ENCODE assay signal across 21 cellular contexts in genomic region chr4:185796176-185796575, GRCh38. TPM values are rescaled to one million over a fixed set of nuclear protein-coding genes. Genes with fewer than 3 reads are reported as not detected.
DNase-seq lines count a peak whose midpoint lies in the region; ATAC-seq, FAIRE-seq and TF ChIP-seq lines count a peak whose summit lies in the region.
"Had no signal": no experiment of that assay in that cellular context is flagged by ENCODE, and none has a peak within 500 bp of the region (broad histone marks: within the 10 kb centered on the region; RNA-seq: fewer than 3 reads in every experiment).

No MANE protein-coding gene starts in this region.

- no peak overlapping the region for H3K4me3 Mint-ChIP-seq in astrocyte (ENCODE audit: unreplicated experiment)
- H3K4me3 Mint-ChIP-seq: activated CD8-positive, alpha-beta T cell treated with anti-CD3 and anti-CD28 coated beads for 36 hours; CD14-positive monocyte; central memory CD8-positive, alpha-beta T cell; memory B cell; natural killer cell had no signal

- H3K36me3 Mint-ChIP-seq in astrocyte (ENCODE audit: low read depth, unreplicated experiment) = no peaks in the 10 kb centered on the region
- H3K36me3 Mint-ChIP-seq: CD14-positive monocyte, natural killer cell had no signal

- peak overlapping the region; percentile 55 for H3K27ac Mint-ChIP-seq in astrocyte (ENCODE audit: unreplicated experiment)
- H3K27ac Mint-ChIP-seq: activated CD8-positive, alpha-beta T cell treated with anti-CD3 and anti-CD28 coated beads for 36 hours; CD14-positive monocyte; memory B cell; natural killer cell had no signal

- TF ChIP-seq EP300 in ovary (IDR thresholded peaks at IDR 0.05) = no peak

- H3K4me3 ChIP-seq in AG10803 (ENCODE audit: low read length) (no peak overlapping the region), astrocyte (ENCODE audit: insufficient read depth, low read depth, low read length) (no peak overlapping the region), heart left ventricle (peak overlapping the region in 2 of 12 donors; percentile 1 to 11), ovary (no peak overlapping the region)

- no peak overlapping the region for H3K4me2 ChIP-seq in astrocyte (ENCODE audit: low read length)

- DNase-seq in AG10803 (ENCODE audit: low read depth) = peak; percentile 49
- DNase-seq in astrocyte (ENCODE audit: low read depth) = no peak
- no peak for DNase-seq in heart left ventricle
- no peak for DNase-seq in omental fat pad (ENCODE audit: low spot score)
- DNase-seq in activated T-cell treated with anti-CD3 and anti-CD28 coated beads, Interleukin-2, amount 50 U/mL, for 48 hours = no peak
- DNase-seq in ovary = no peak
- DNase-seq: activated CD8-positive, alpha-beta T cell treated with anti-CD3 and anti-CD28 coated beads for 36 hours; activated T-cell treated with anti-CD3 and anti-CD28 coated beads for 4 hours; amniotic stem cell; foreskin keratinocyte; natural killer cell; NCI-H146; NCI-H2171; NCI-H526 had no signal

- no peaks in the 10 kb centered on the region for H3K27me3 Mint-ChIP-seq in astrocyte (ENCODE audit: low read depth, unreplicated experiment)
- H3K27me3 Mint-ChIP-seq: central memory CD8-positive, alpha-beta T cell had no signal

- H3K79me2 ChIP-seq in astrocyte (ENCODE audit: insufficient read depth, low read length) = no peaks in the 10 kb centered on the region

- H3K27ac ChIP-seq in astrocyte (ENCODE audit: low read depth, low read length) = no peak overlapping the region
- H3K27ac ChIP-seq in heart left ventricle = peak overlapping the region in 9 of 12 donors; percentile 30 to 86 (median 52)
- no peak overlapping the region for H3K27ac ChIP-seq in ovary
- H3K27ac ChIP-seq: foreskin keratinocyte had no signal

- intact Hi-C loops in heart left ventricle (cut with DNase I) = loop anchor here in 3 of 10 donors (10.0 kb wide), 2 partner anchors 141 to 229 kb away; no protein-coding TSS in a partner anchor
- intact Hi-C loops in ovary (cut with DNase I) = no loop called here

- H3K4me1 Mint-ChIP-seq in astrocyte (ENCODE audit: low read depth, unreplicated experiment) = peaks cover 53% of the 10 kb centered on the region
- H3K4me1 Mint-ChIP-seq: CD14-positive monocyte; central memory CD8-positive, alpha-beta T cell; memory B cell; natural killer cell had no signal

- H3K9me3 ChIP-seq in astrocyte (ENCODE audit: insufficient read depth, low read depth, low read length) = no peaks in the 10 kb centered on the region
- H3K9me3 ChIP-seq in heart left ventricle = no peaks in the 10 kb centered on the region
- no peaks in the 10 kb centered on the region for H3K9me3 ChIP-seq in ovary

- no peak for TF ChIP-seq POLR2A in heart left ventricle (IDR thresholded peaks at IDR 0.05)
- no peak for TF ChIP-seq POLR2A in ovary (IDR thresholded peaks at IDR 0.05)

- no peaks in the 10 kb centered on the region for H3K9me3 Mint-ChIP-seq in astrocyte (ENCODE audit: unreplicated experiment)
- H3K9me3 Mint-ChIP-seq: activated CD8-positive, alpha-beta T cell treated with anti-CD3 and anti-CD28 coated beads for 36 hours; central memory CD8-positive, alpha-beta T cell; natural killer cell had no signal

- no peaks in the 10 kb centered on the region for H4K20me1 ChIP-seq in astrocyte (ENCODE audit: insufficient read depth, low read length)

- H2AFZ ChIP-seq in astrocyte (ENCODE audit: low read depth, low read length) = no peak overlapping the region

- no peaks in the 10 kb centered on the region for H3K27me3 ChIP-seq in astrocyte (ENCODE audit: insufficient read depth, low read length)
- no peaks in the 10 kb centered on the region for H3K27me3 ChIP-seq in heart left ventricle
- no peaks in the 10 kb centered on the region for H3K27me3 ChIP-seq in ovary
- H3K27me3 ChIP-seq: foreskin keratinocyte had no signal

- H3K4me1 ChIP-seq in astrocyte (ENCODE audit: insufficient read depth, low read length) = peaks cover 27% of the 10 kb centered on the region
- H3K4me1 ChIP-seq in heart left ventricle = peaks cover 10 to 89% (median 30%) of the 10 kb centered on the region in 12 donors
- H3K4me1 ChIP-seq in ovary (ENCODE audit: insufficient read depth) = peaks cover 5% of the 10 kb centered on the region

- no peak overlapping the region for H3K9ac ChIP-seq in astrocyte (ENCODE audit: low read length)

- no peak for FAIRE-seq in astrocyte (lab: Jason Lieb, UNC)
- FAIRE-seq: D721Med had no signal

- ATAC-seq in heart left ventricle = peak in 1 of 4 donors; percentile 5
- peak; percentile 25 for ATAC-seq in omental fat pad (ENCODE audit: low FRiP score)
- ATAC-seq in GM21619 (IDR thresholded peaks at IDR 0.05; ENCODE audit: unreplicated experiment) = no peak
- no peak for ATAC-seq in HG03342 (IDR thresholded peaks at IDR 0.05; ENCODE audit: unreplicated experiment)
- ATAC-seq: activated CD4-positive, CD25-positive, alpha-beta regulatory T cell treated with anti-CD3 and anti-CD28 coated beads, Interleukin-2, amount 50 U/mL, for 24 hours; activated CD8-positive, alpha-beta T cell treated with anti-CD3 and anti-CD28 coated beads for 36 hours; foreskin keratinocyte; natural killer cell had no signal

- WGBS in heart left ventricle, 4 donors = 38 to 58% (median 50%) methylated on average over 6 to 11 of the region's 11 CpGs
- WGBS in ovary, 3 donors = 66 to 74% (median 67%) methylated on average over 10 to 11 of the region's 11 CpGs

- H3K36me3 ChIP-seq in astrocyte (ENCODE audit: insufficient read depth, low read length) = no peaks in the 10 kb centered on the region
- H3K36me3 ChIP-seq in heart left ventricle = peaks cover 0 to 24% (median 0%) of the 10 kb centered on the region in 9 donors
- no peaks in the 10 kb centered on the region for H3K36me3 ChIP-seq in ovary

- TF ChIP-seq CTCF in AG10803 (conservative IDR thresholded peaks at IDR 0.05; ENCODE audit: low read length) (no peak), astrocyte (IDR thresholded peaks at IDR 0.05; ENCODE audit: insufficient read depth, low read depth, low read length) (no peak), heart left ventricle (IDR thresholded peaks at IDR 0.05) (no peak), omental fat pad (IDR thresholded peaks at IDR 0.05) (no peak), ovary (IDR thresholded peaks at IDR 0.05) (no peak)

RNA-seq across cellular contexts. Expression of gene SORBS2, which starts 15.8 kb away (rescaled TPM):
- total RNA-seq in astrocyte (96.1 and 97.4 TPM in 2 replicates), heart left ventricle (1,000 to 10,000 TPM in 7 of 9 donors, 100 to 1,000 TPM in 2; 966 to 2,158 (median 1,443) TPM), omental fat pad (100 to 1,000 TPM in 1 of 4 donors, 10 to 100 TPM in 3; 21.5 to 103 (median 64.8) TPM), ovary (10 to 100 TPM; 17.4 to 80.0 (median 32.7) TPM)
- polyA plus RNA-seq in heart left ventricle (100 to 1,000 TPM; 254 to 473 TPM), ovary (100 to 1,000 TPM in 1 of 2 donors, 10 to 100 TPM in 1; 24.2 to 204 TPM)
- total RNA-seq: activated CD8-positive, alpha-beta T cell treated with anti-CD3 and anti-CD28 coated beads for 36 hours had no signal
- polyA plus RNA-seq: CD14-positive monocyte had no signal

Comparison
In these comparisons a context has a peak if more than half of its experiments do, and no peak if none do; other contexts are left out.
1. H3K27ac ChIP-seq: peak in heart left ventricle (9 of 12); none in astrocyte (single experiment) and ovary (0 of 2).